In genomic region chr10:102776779-102777417, GRCh38 we compare ENCODE assay signal across 8 cellular contexts. TPM values are rescaled to one million over a fixed set of nuclear protein-coding genes. Genes with fewer than 3 reads are reported as not detected.
DNase-seq lines count a peak whose midpoint lies in the region; ATAC-seq and TF ChIP-seq lines count a peak whose summit lies in the region.

No MANE protein-coding gene starts in this region.

- peak overlapping the region in 7 of 8 donors; percentile 56 to 82 (median 78) for H3K27ac ChIP-seq in spleen

- DNase-seq in AG10803 (ENCODE audit: low read depth) (peak; percentile 98), LHCN-M2 (ENCODE audit: low read depth) (peak; percentile 100), cerebellar cortex (ENCODE audit: low spot score) (peak; percentile 30), kidney tubule cell (ENCODE audit: low spot score) (peak; percentile 91), spleen (no peak), GF-D8 (lab: John Stamatoyannopoulos, UW) (no peak)

- peaks cover 12 to 100% (median 69%) of the 10 kb centered on the region in 6 donors for H3K4me1 ChIP-seq in spleen

- TF ChIP-seq CTCF in AG10803 (conservative IDR thresholded peaks at IDR 0.05; ENCODE audit: low read length) (no peak), spleen (IDR thresholded peaks at IDR 0.05 in 8 of 11, conservative IDR thresholded peaks at IDR 0.05 in 3 of 11) (no peak)

- peaks cover 0 to 28% (median 0%) of the 10 kb centered on the region in 6 donors for H3K36me3 ChIP-seq in spleen

- no peak for TF ChIP-seq POLR2A in spleen (IDR thresholded peaks at IDR 0.05)

- no peaks in the 10 kb centered on the region for H3K27me3 ChIP-seq in spleen (replicated peaks in 1 of 7)

- 51 to 66% (median 58%) methylated on average over 9 of the region's 9 CpGs for WGBS in spleen, 5 donors

- H3K4me3 ChIP-seq in AG10803 (ENCODE audit: low read length) (peak overlapping the region; percentile 53), spleen (peak overlapping the region in 2 of 8 donors; percentile 28 to 47)

- ATAC-seq in HG03139 (IDR thresholded peaks at IDR 0.05; ENCODE audit: unreplicated experiment) (no peak), HG03342 (IDR thresholded peaks at IDR 0.05; ENCODE audit: unreplicated experiment) (no peak)

- H3K9me3 ChIP-seq in spleen = no peaks in the 10 kb centered on the region

- intact Hi-C loops in spleen (cut with DNase I; ENCODE audit: low total_unique reads) = no loop called here

RNA-seq across cellular contexts. Expression of gene WBP1L, which starts 33.1 kb away (rescaled TPM):
- total RNA-seq in LHCN-M2 (2014; rRNA removed) = 34.4 and 56.8 TPM in 2 replicates
- 44.9 TPM for polyA plus RNA-seq in LHCN-M2 (2012)
- total RNA-seq in spleen = 100 to 1,000 TPM in 2 of 7 donors, 10 to 100 TPM in 5; 38.6 to 149 (median 55.4) TPM
- 10 to 100 TPM; 15.9 to 24.1 (median 16.1) TPM for polyA plus RNA-seq in spleen

Comparison
In these comparisons a context has a peak if more than half of its experiments do, and no peak if none do; other contexts are left out.
1. DNase-seq: peak in AG10803 (single experiment), LHCN-M2 (single experiment), cerebellar cortex (single experiment) and kidney tubule cell (single experiment); none in spleen (single experiment) and GF-D8 (single experiment).